ENCODE assay signal across 17 cellular contexts in genomic region chr12:114406326-114407033, GRCh38. TPM values are rescaled to one million over a fixed set of nuclear protein-coding genes. Genes with fewer than 3 reads are reported as not detected.
A peak's percentile ranks its signal among the peaks of the same experiment; 100 is the strongest.
DNase-seq lines count a peak whose midpoint lies in the region; ATAC-seq and TF ChIP-seq lines count a peak whose summit lies in the region.
"Had no signal": no experiment of that assay in that cellular context is flagged by ENCODE, and none has a peak within 500 bp of the region (broad histone marks: within the 10 kb centered on the region; RNA-seq: fewer than 3 reads in every experiment).

No MANE protein-coding gene starts in this region.

- H3K4me1 ChIP-seq in GM23338 (ENCODE audit: insufficient read depth) (peaks cover 82% of the 10 kb centered on the region), esophagus muscularis mucosa (peaks cover 8 to 47% (median 30%) of the 10 kb centered on the region in 4 donors)

- no peak for TF ChIP-seq EP300 in esophagus muscularis mucosa (IDR thresholded peaks at IDR 0.05)

- H3K79me2 ChIP-seq in GM23338 (replicated peaks; ENCODE audit: insufficient read depth), result no peaks in the 10 kb centered on the region

- H3K4me2 ChIP-seq in GM23338, result peak overlapping the region; percentile 60; the same call in 1 of the 2 replicates

- peak overlapping the region; percentile 36; the same call in 1 of the 2 replicates for H3K4me3 ChIP-seq in GM23338
- peak overlapping the region; percentile 58 to 70 (median 62) for H3K4me3 ChIP-seq in esophagus muscularis mucosa

- no peaks in the 10 kb centered on the region for H3K9me3 ChIP-seq in esophagus muscularis mucosa

- H3K4me1 Mint-ChIP-seq in GM23338 (peaks cover 76% of the 10 kb centered on the region), nephron (peaks cover 9% of the 10 kb centered on the region)

- TF ChIP-seq CTCF in GM23338 (conservative IDR thresholded peaks at IDR 0.05; ENCODE audit: low read depth in 2 of 2), result no peak
- no peak for TF ChIP-seq CTCF in esophagus muscularis mucosa (IDR thresholded peaks at IDR 0.05)
- TF ChIP-seq CTCF in nephron (IDR thresholded peaks at IDR 0.05; ENCODE audit: unreplicated experiment in 3 of 3), result no peak

- peaks cover 29% of the 10 kb centered on the region for H4K20me1 ChIP-seq in GM23338 (replicated peaks; ENCODE audit: insufficient read depth)

- intact Hi-C loops in esophagus muscularis mucosa (cut with DNase I), result no loop called here

- peak overlapping the region; percentile 42 for H3K4me3 Mint-ChIP-seq in GM23338
- H3K4me3 Mint-ChIP-seq in nephron, result peak overlapping the region in 2 of 3 experiments; percentile 25 to 38
- H3K4me3 Mint-ChIP-seq: CD4-positive, CD25-positive, alpha-beta regulatory T cell had no signal

- ATAC-seq in GM23338 (no peak), GM21529 (IDR thresholded peaks at IDR 0.05; ENCODE audit: unreplicated experiment) (no peak)

- peaks cover 100% of the 10 kb centered on the region for H3K27me3 ChIP-seq in GM23338 (ENCODE audit: insufficient read depth)
- H3K27me3 ChIP-seq in esophagus muscularis mucosa, result peaks cover 0 to 36% (median 2%) of the 10 kb centered on the region in 4 donors

- H3K27ac ChIP-seq in GM23338 (ENCODE audit: low read depth), result no peak overlapping the region
- peak overlapping the region; percentile 90 to 95 (median 92) for H3K27ac ChIP-seq in esophagus muscularis mucosa (replicated peaks in 1 of 4)
- H3K27ac ChIP-seq: RWPE1 had no signal

- no peaks in the 10 kb centered on the region for H3K36me3 ChIP-seq in GM23338 (ENCODE audit: insufficient read depth)
- H3K36me3 ChIP-seq in esophagus muscularis mucosa, result no peaks in the 10 kb centered on the region

- H3K9me3 Mint-ChIP-seq in GM23338, result peaks cover 15% of the 10 kb centered on the region; the same call in 2 of the 3 replicates
- no peaks in the 10 kb centered on the region for H3K9me3 Mint-ChIP-seq in nephron

- no peak for TF ChIP-seq POLR2A in esophagus muscularis mucosa (IDR thresholded peaks at IDR 0.05; ENCODE audit: low read depth)

- H3K27me3 Mint-ChIP-seq in GM23338 (ENCODE audit: insufficient read depth, low read depth, poor library complexity), result peaks cover 100% of the 10 kb centered on the region
- H3K27me3 Mint-ChIP-seq in nephron (ENCODE audit: low read depth), result peaks cover 100% of the 10 kb centered on the region

- H3K9me2 ChIP-seq in GM23338 (ENCODE audit: insufficient read depth), result no peaks in the 10 kb centered on the region

- H3K36me3 Mint-ChIP-seq in GM23338 (ENCODE audit: low read depth) (no peaks in the 10 kb centered on the region; the same call in 2 of the 3 replicates), nephron (ENCODE audit: low read depth) (no peaks in the 10 kb centered on the region)
- H3K36me3 Mint-ChIP-seq: CD4-positive, CD25-positive, alpha-beta regulatory T cell had no signal

- H3F3A ChIP-seq in GM23338 (replicated peaks; ENCODE audit: low read depth), result peaks cover 40% of the 10 kb centered on the region

- H3K27ac Mint-ChIP-seq in GM23338 (no peak overlapping the region), nephron (no peak overlapping the region)
- H3K27ac Mint-ChIP-seq: CD4-positive, CD25-positive, alpha-beta regulatory T cell had no signal

- H2AFZ ChIP-seq in GM23338, result no peak overlapping the region

- DNase-seq in EL (peak; percentile 66), GM23338 (ENCODE audit: low spot score) (peak; percentile 33), esophagus muscularis mucosa (ENCODE audit: extremely low spot score) (no peak), occipital lobe (lab: John Stamatoyannopoulos, UW) (no peak), OCI-M1 (lab: John Stamatoyannopoulos, UW) (no peak)
- DNase-seq: activated effector memory CD4-positive, alpha-beta T cell treated with Interleukin-2 at 50 U/mL for 16 hours; CD4-positive, CD25-positive, alpha-beta regulatory T cell; effector memory CD4-positive, alpha-beta T cell; Karpas-422; kidney; NCI-H1694 treated with DMSO at 0.1 percent for 48 hours; stimulated activated naive CD4-positive, alpha-beta T cell treated with Interleukin-2 at 50 U/mL for 16 hours; T-helper 9 cell had no signal

- WGBS in esophagus muscularis mucosa, result 3% methylated on average over 23 of the region's 24 CpGs

TF ChIP-seq in GM23338, 12 proteins besides CTCF, POLR2A, EP300 and RAD21:
- TF ChIP-seq EZH2 (IDR thresholded peaks at IDR 0.05; ENCODE audit: low read depth, unreplicated experiment), result peak; percentile 97
- no peak for TF ChIP-seq ZNF462 (CRISPR knock-in tag; IDR thresholded peaks at IDR 0.05)
- TF ChIP-seq EZH2phosphoT487 (IDR thresholded peaks at IDR 0.05; ENCODE audit: unreplicated experiment), result peak; percentile 76

RNA-seq across cellular contexts. Expression of gene TBX5, which starts 0.5 kb away (rescaled TPM):
- 0.21 TPM in 1 of 2 replicates, not detected in the other for total RNA-seq in GM23338 (2014; rRNA removed; shearing (Covaris generic))
- polyA plus RNA-seq in GM23338 (2016; fragmentation: Nextera tagmentation; extraction: Ambion mirVana), result not detected in 2 replicates
- total RNA-seq in esophagus muscularis mucosa (10 to 100 TPM; 20.4 to 34.5 (median 26.2) TPM), occipital lobe (not detected)
- total RNA-seq: CD4-positive, CD25-positive, alpha-beta regulatory T cell; glomerular endothelial cell; kidney had no signal
- polyA plus RNA-seq: CD4-positive, CD25-positive, alpha-beta regulatory T cell had no signal

Comparison
In these comparisons a context has a peak if more than half of its experiments do, and no peak if none do; other contexts are left out.
1. DNase-seq: peak in EL (single experiment) and GM23338 (single experiment); none in esophagus muscularis mucosa (single experiment), occipital lobe (single experiment) and OCI-M1 (single experiment).
2. RNA of gene TBX5, which starts 0.5 kb away (total RNA-seq): 20.4 to 34.5 TPM in esophagus muscularis mucosa; 0.21 TPM in GM23338 and not detected in occipital lobe (single experiment); every median in the first group is over 10 times any median in the second.